Comparison of ENCODE assay signal across 8 cellular contexts in the genomic region with DNA sequence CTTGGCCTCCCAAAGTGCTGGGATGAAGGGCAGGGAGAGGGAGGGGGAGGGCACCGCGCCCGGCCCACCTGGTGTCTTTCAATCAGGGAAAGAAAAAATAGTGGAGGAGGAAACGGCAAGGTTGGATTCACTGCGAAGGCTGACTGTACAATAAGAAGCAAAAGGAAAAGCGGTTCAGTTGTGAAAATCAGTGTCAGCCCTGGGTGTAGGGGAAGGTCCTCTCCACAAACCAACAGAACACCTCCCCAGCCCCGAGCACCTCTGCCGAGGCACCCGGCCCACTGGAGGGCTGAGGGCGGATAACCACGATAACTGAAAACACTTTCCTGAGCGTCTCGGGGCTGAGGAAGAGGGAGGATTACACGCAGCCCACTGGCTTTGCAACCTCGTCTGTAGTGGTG. TPM values are rescaled to one million over a fixed set of nuclear protein-coding genes. Genes with fewer than 3 reads are reported as not detected.
A peak's percentile ranks its signal among the peaks of the same experiment; 100 is the strongest.
DNase-seq lines count a peak whose midpoint lies in the region; ATAC-seq and TF ChIP-seq lines count a peak whose summit lies in the region.

No MANE protein-coding gene starts in this region.

- H3K4me1 ChIP-seq in ovary (ENCODE audit: insufficient read depth), result peaks cover 15% of the 10 kb centered on the region

- TF ChIP-seq CTCF in ovary (IDR thresholded peaks at IDR 0.05), result no peak

- peaks cover 9% of the 10 kb centered on the region for H3K36me3 Mint-ChIP-seq in T-helper 2 cell treated with Interferon-gamma antibody and Interleukin-4, amounts not matched to agents 5 μg/mL and 100 μg/mL, for 36 hours (ENCODE audit: low read depth)
- peaks cover 17% of the 10 kb centered on the region for H3K36me3 Mint-ChIP-seq in dendritic cell treated with granulocyte-macrophage colony-stimulating factor and Interleukin-4, amounts not matched to agents 40 ng/mL and 50 ng/mL, for 4 days (ENCODE audit: low read depth)

- H3K4me3 Mint-ChIP-seq in T-helper 2 cell treated with Interferon-gamma antibody and Interleukin-4, amounts not matched to agents 5 μg/mL and 100 μg/mL, for 36 hours, result peak overlapping the region; percentile 84
- H3K4me3 Mint-ChIP-seq in dendritic cell treated with granulocyte-macrophage colony-stimulating factor and Interleukin-4, amounts not matched to agents 40 ng/mL and 50 ng/mL, for 4 days, result peak overlapping the region; percentile 78

- 11 to 18% (median 17%) methylated on average over 15 of the region's 15 CpGs for WGBS in ovary, 3 donors

- peaks cover 19% of the 10 kb centered on the region for H3K4me1 Mint-ChIP-seq in T-helper 2 cell treated with Interferon-gamma antibody and Interleukin-4, amounts not matched to agents 5 μg/mL and 100 μg/mL, for 36 hours (ENCODE audit: low read depth)
- peaks cover 46% of the 10 kb centered on the region for H3K4me1 Mint-ChIP-seq in dendritic cell treated with granulocyte-macrophage colony-stimulating factor and Interleukin-4, amounts not matched to agents 40 ng/mL and 50 ng/mL, for 4 days (ENCODE audit: low read depth)

- H3K27ac Mint-ChIP-seq in T-helper 2 cell treated with Interferon-gamma antibody and Interleukin-4, amounts not matched to agents 5 μg/mL and 100 μg/mL, for 36 hours, result peak overlapping the region; percentile 86
- peak overlapping the region; percentile 85 for H3K27ac Mint-ChIP-seq in dendritic cell treated with granulocyte-macrophage colony-stimulating factor and Interleukin-4, amounts not matched to agents 40 ng/mL and 50 ng/mL, for 4 days

- H3K4me3 ChIP-seq in ovary, result no peak overlapping the region

- intact Hi-C loops in dendritic cell treated with granulocyte-macrophage colony-stimulating factor and Interleukin-4, amounts not matched to agents 40 ng/mL and 50 ng/mL, for 4 days (cut with micrococcal nuclease), result loop anchor here (5.0 kb wide), 3 partner anchors 34 to 389 kb away; no protein-coding TSS in a partner anchor
- intact Hi-C loops in ovary (cut with DNase I), result loop anchor here in 3 of 4 donors (2.0 to 5.0 kb wide), 2 partner anchors 174 to 260 kb away; no protein-coding TSS in a partner anchor

- no peaks in the 10 kb centered on the region for H3K27me3 Mint-ChIP-seq in T-helper 2 cell treated with Interferon-gamma antibody and Interleukin-4, amounts not matched to agents 5 μg/mL and 100 μg/mL, for 36 hours (ENCODE audit: low read depth)
- no peaks in the 10 kb centered on the region for H3K27me3 Mint-ChIP-seq in dendritic cell treated with granulocyte-macrophage colony-stimulating factor and Interleukin-4, amounts not matched to agents 40 ng/mL and 50 ng/mL, for 4 days

- no peak for ATAC-seq in HG02623 (IDR thresholded peaks at IDR 0.05; ENCODE audit: unreplicated experiment)

- DNase-seq in ELF-1 (ENCODE audit: low read depth, low spot score) (peak; percentile 27), ovary (peak in 1 of 5 donors; percentile 52), occipital lobe (lab: John Stamatoyannopoulos, UW) (no peak), amniotic stem cell (lab: John Stamatoyannopoulos, UW) (no peak), NCI-H128 (lab: John Stamatoyannopoulos, UW; ENCODE audit: unreplicated experiment) (no peak)
- DNase-seq in T-helper 2 cell treated with Interferon-gamma antibody and Interleukin-4, amounts not matched to agents 5 μg/mL and 100 μg/mL, for 36 hours (ENCODE audit: low spot score), result peak; percentile 21

- no peak for TF ChIP-seq EP300 in ovary (IDR thresholded peaks at IDR 0.05)

- no peaks in the 10 kb centered on the region for H3K36me3 ChIP-seq in ovary

- peak overlapping the region; percentile 41 to 93 for H3K27ac ChIP-seq in ovary

- no peaks in the 10 kb centered on the region for H3K27me3 ChIP-seq in ovary

- no peaks in the 10 kb centered on the region for H3K9me3 ChIP-seq in ovary

- TF ChIP-seq POLR2A in ovary (IDR thresholded peaks at IDR 0.05), result no peak

- no peaks in the 10 kb centered on the region for H3K9me3 Mint-ChIP-seq in T-helper 2 cell treated with Interferon-gamma antibody and Interleukin-4, amounts not matched to agents 5 μg/mL and 100 μg/mL, for 36 hours
- no peaks in the 10 kb centered on the region for H3K9me3 Mint-ChIP-seq in dendritic cell treated with granulocyte-macrophage colony-stimulating factor and Interleukin-4, amounts not matched to agents 40 ng/mL and 50 ng/mL, for 4 days

RNA-seq across cellular contexts. Expression of gene SPG7, which starts 1.4 kb away (rescaled TPM):
- total RNA-seq in ovary, result 100 to 1,000 TPM in 3 of 7 donors, 10 to 100 TPM in 4; 73.5 to 145 (median 96.0) TPM
- 10 to 100 TPM; 48.9 to 76.7 TPM for polyA plus RNA-seq in ovary
- total RNA-seq in occipital lobe, result 78.1 TPM

RNA-seq across cellular contexts. Expression of gene ANKRD11, which starts 16.4 kb away (rescaled TPM):
- total RNA-seq in ovary, result 100 to 1,000 TPM in 5 of 7 donors, 10 to 100 TPM in 2; 56.1 to 188 (median 123) TPM
- polyA plus RNA-seq in ovary, result 10 to 100 TPM; 52.1 to 68.5 TPM
- 27.5 TPM for total RNA-seq in occipital lobe

RNA-seq across cellular contexts. Expression of gene RPL13, which starts 53.7 kb away (rescaled TPM):
- total RNA-seq in ovary, result over 10,000 TPM in 2 of 7 donors, 1,000 to 10,000 TPM in 5; 4,259 to 21,366 (median 5,883) TPM
- over 10,000 TPM in 1 of 2 donors, 1,000 to 10,000 TPM in 1; 1,317 to 14,290 TPM for polyA plus RNA-seq in ovary
- 2,357 TPM for total RNA-seq in occipital lobe

Comparison
In these comparisons a context has a peak if more than half of its experiments do, and no peak if none do; other contexts are left out.
1. DNase-seq: peak in ELF-1 (single experiment) and T-helper 2 cell treated with Interferon-gamma antibody and Interleukin-4, amounts not matched to agents 5 μg/mL and 100 μg/mL, for 36 hours (single experiment); none in occipital lobe (single experiment), amniotic stem cell (single experiment) and NCI-H128 (single experiment).